ENCODE assay signal across 24 cellular contexts in genomic region chr4:161393614-161394013, GRCh38.
A peak's percentile ranks its signal among the peaks of the same experiment; 100 is the strongest.
DNase-seq lines count a peak whose midpoint lies in the region; ATAC-seq and TF ChIP-seq lines count a peak whose summit lies in the region.
"Had no signal": no experiment of that assay in that cellular context is flagged by ENCODE, and none has a peak within 500 bp of the region (broad histone marks: within the 10 kb centered on the region; RNA-seq: fewer than 3 reads in every experiment).

No MANE protein-coding gene starts in this region.

- H2BK5ac ChIP-seq in mesendoderm (ENCODE audit: low read length) (no peak overlapping the region), mesenchymal stem cell (ENCODE audit: low read depth, low read length, poor library complexity, severe bottlenecking) (no peak overlapping the region)

- no peak overlapping the region for H3K27ac ChIP-seq in GM23338 (ENCODE audit: low read depth)
- H3K27ac ChIP-seq in mesendoderm (ENCODE audit: low read depth, low read length) = no peak overlapping the region
- H3K27ac ChIP-seq in mesenchymal stem cell (ENCODE audit: low read length, poor library complexity, severe bottlenecking) = no peak overlapping the region
- H3K27ac ChIP-seq: BLaER1, Peyer's patch had no signal

- H3K79me2 ChIP-seq in GM23338 (replicated peaks; ENCODE audit: insufficient read depth) (no peaks in the 10 kb centered on the region), mesendoderm (ENCODE audit: control insufficient read depth, insufficient read depth, low read length) (no peaks in the 10 kb centered on the region)

- no peak for TF ChIP-seq CTCF in GM23338 (conservative IDR thresholded peaks at IDR 0.05; ENCODE audit: low read depth in 2 of 2)

- H3K4me3 ChIP-seq in GM23338 (no peak overlapping the region), mesendoderm (ENCODE audit: low read length) (no peak overlapping the region), mesenchymal stem cell (ENCODE audit: insufficient read depth in 1 of 2, low read depth in 1 of 2, low read length in 2 of 2) (no peak overlapping the region)
- H3K4me3 ChIP-seq: BLaER1, Peyer's patch had no signal

- no peak overlapping the region for H2BK120ac ChIP-seq in mesendoderm (ENCODE audit: low read depth, low read length)
- H2BK120ac ChIP-seq in mesenchymal stem cell (ENCODE audit: low read depth, low read length) = no peak overlapping the region

- peak overlapping the region; percentile 70 for H3K27ac Mint-ChIP-seq in GM23338
- H3K27ac Mint-ChIP-seq: CD4-positive, CD25-positive, alpha-beta regulatory T cell had no signal

- peaks cover 3% of the 10 kb centered on the region for H3K27me3 Mint-ChIP-seq in GM23338 (ENCODE audit: insufficient read depth, low read depth, poor library complexity)
- H3K27me3 Mint-ChIP-seq: CD4-positive, CD25-positive, alpha-beta regulatory T cell had no signal

- H3K36me3 Mint-ChIP-seq in GM23338 (ENCODE audit: low read depth) = no peaks in the 10 kb centered on the region
- H3K36me3 Mint-ChIP-seq: CD4-positive, CD25-positive, alpha-beta regulatory T cell had no signal

- H4K8ac ChIP-seq in mesendoderm (ENCODE audit: low read depth, low read length) (no peak overlapping the region), mesenchymal stem cell (ENCODE audit: low read length) (no peak overlapping the region)

- no peak overlapping the region for H3K14ac ChIP-seq in mesenchymal stem cell (ENCODE audit: low read length in 2 of 2)

- no peak overlapping the region for H2AFZ ChIP-seq in GM23338
- H2AFZ ChIP-seq in mesenchymal stem cell (ENCODE audit: low read depth, low read length) = no peak overlapping the region

- no peak overlapping the region for H4K91ac ChIP-seq in mesenchymal stem cell (ENCODE audit: low read length)

- H3K23ac ChIP-seq in mesendoderm (ENCODE audit: low read length) (no peak overlapping the region), mesenchymal stem cell (ENCODE audit: low read length in 2 of 2) (no peak overlapping the region)

- no CpG with 5 or more reads among the region's 3 CpGs for WGBS in mesendoderm (ENCODE audit: extremely low coverage, insufficient coverage, low lambda C conversion rate)
- WGBS in mesenchymal stem cell = 85% methylated on average over 3 of the region's 3 CpGs

- no peak overlapping the region for H4K5ac ChIP-seq in mesendoderm (ENCODE audit: low read length)

- H2BK15ac ChIP-seq in mesendoderm (replicated peaks; ENCODE audit: low read depth) (no peak overlapping the region), mesenchymal stem cell (ENCODE audit: low read depth, poor library complexity, severe bottlenecking) (no peak overlapping the region)

- no peaks in the 10 kb centered on the region; the same call in none of the 2 replicates for H3K4me1 ChIP-seq in GM23338 (ENCODE audit: insufficient read depth)
- peaks cover 4% of the 10 kb centered on the region for H3K4me1 ChIP-seq in mesendoderm (ENCODE audit: control insufficient read depth, low read depth, low read length)
- no peaks in the 10 kb centered on the region for H3K4me1 ChIP-seq in mesenchymal stem cell (ENCODE audit: control insufficient read depth, insufficient read depth, low read depth, low read length)
- H3K4me1 ChIP-seq: BLaER1, Peyer's patch had no signal

- H2BK12ac ChIP-seq in mesenchymal stem cell (ENCODE audit: low read length in 2 of 2) = no peak overlapping the region

- no peak overlapping the region for H3K56ac ChIP-seq in mesendoderm (ENCODE audit: low read length)

- H2AK5ac ChIP-seq in mesendoderm (ENCODE audit: low read length) = no peak overlapping the region
- H2AK5ac ChIP-seq in mesenchymal stem cell (ENCODE audit: low read length, severe bottlenecking) = no peak overlapping the region

- H3K9me3 Mint-ChIP-seq in GM23338 = no peaks in the 10 kb centered on the region; the same call in 2 of the 3 replicates

- H3K79me1 ChIP-seq in mesendoderm (ENCODE audit: low read length) (no peaks in the 10 kb centered on the region), mesenchymal stem cell (replicated peaks; ENCODE audit: low read length, poor library complexity, severe bottlenecking) (no peaks in the 10 kb centered on the region)

- H3K27me3 ChIP-seq in GM23338 (ENCODE audit: insufficient read depth) = no peaks in the 10 kb centered on the region
- no peaks in the 10 kb centered on the region for H3K27me3 ChIP-seq in mesendoderm (ENCODE audit: insufficient read depth, low read length, poor library complexity)
- H3K27me3 ChIP-seq in mesenchymal stem cell (ENCODE audit: control insufficient read depth in 1 of 2, insufficient read depth in 1 of 2, low read length in 2 of 2) = no peaks in the 10 kb centered on the region
- H3K27me3 ChIP-seq: BLaER1, Peyer's patch had no signal

- ATAC-seq in GM23338 (peak; percentile 100), GM21786 (IDR thresholded peaks at IDR 0.05; ENCODE audit: unreplicated experiment) (no peak), HG03457 (IDR thresholded peaks at IDR 0.05; ENCODE audit: unreplicated experiment) (no peak)

- H3K4me2 ChIP-seq in GM23338 = peak overlapping the region; percentile 14; the same call in 1 of the 2 replicates
- no peak overlapping the region for H3K4me2 ChIP-seq in mesendoderm (ENCODE audit: low read length)
- H3K4me2 ChIP-seq in mesenchymal stem cell (ENCODE audit: low read length, poor library complexity, severe bottlenecking) = no peak overlapping the region
- H3K4me2 ChIP-seq: BLaER1, SK-N-SH had no signal

- H3K9ac ChIP-seq in mesendoderm (ENCODE audit: low read length) (no peak overlapping the region), mesenchymal stem cell (ENCODE audit: low read length) (no peak overlapping the region)
- H3K9ac ChIP-seq: BLaER1, SK-N-SH had no signal

- in situ Hi-C loops in SK-MEL-5 (cut with HindIII; ENCODE audit: low pct_unique_long_range_greater_than_20kb, low sequenced_read_pairs) = no loop called here

- DNase-seq in GM23338 (ENCODE audit: low spot score) = peak; percentile 54
- DNase-seq in SK-MEL-5 (ENCODE audit: low read depth, low spot score) = peak; percentile 13
- peak; percentile 56 for DNase-seq in iPS DF 19.7 (ENCODE audit: low read depth, low spot score)
- DNase-seq in mesendoderm = peak; percentile 48
- no peak for DNase-seq in amniotic stem cell (lab: John Stamatoyannopoulos, UW)
- DNase-seq in mesenchymal stem cell = no peak
- DNase-seq: 8988T; ACHN; CD4-positive, CD25-positive, alpha-beta regulatory T cell; DMS153; DND-41; KBM-7; NCI-H1417; NCI-H1694 treated with DMSO at 0.1 percent for 48 hours; NCI-H2081; NCI-H2227 treated with DMSO at 0.1 percent for 48 hours; NCI-H69; Peyer's patch; SIG-M5; SK-N-SH; SW 1271 had no signal

- H3F3A ChIP-seq in GM23338 (replicated peaks; ENCODE audit: low read depth) = no peaks in the 10 kb centered on the region

- H3K36me3 ChIP-seq in GM23338 (ENCODE audit: insufficient read depth) (no peaks in the 10 kb centered on the region), mesendoderm (ENCODE audit: control insufficient read depth, insufficient read depth, low read length) (no peaks in the 10 kb centered on the region), mesenchymal stem cell (ENCODE audit: control insufficient read depth in 1 of 2, insufficient read depth in 2 of 2, low read depth in 1 of 2, low read length in 2 of 2) (no peaks in the 10 kb centered on the region)
- H3K36me3 ChIP-seq: BLaER1, Peyer's patch had no signal

- H4K20me1 ChIP-seq in GM23338 (replicated peaks; ENCODE audit: insufficient read depth) = no peaks in the 10 kb centered on the region
- H4K20me1 ChIP-seq: BLaER1 had no signal

- peaks cover 29% of the 10 kb centered on the region for H3K4me1 Mint-ChIP-seq in GM23338

- H3K9me2 ChIP-seq in GM23338 (ENCODE audit: insufficient read depth) = peaks cover 12% of the 10 kb centered on the region
- H3K9me2 ChIP-seq: SK-N-SH had no signal

- H3K4ac ChIP-seq in mesendoderm (ENCODE audit: low read depth, low read length) (no peak overlapping the region), mesenchymal stem cell (ENCODE audit: low read depth in 1 of 2, low read length in 2 of 2) (no peak overlapping the region)

- H3K9me3 ChIP-seq in mesenchymal stem cell (ENCODE audit: control insufficient read depth, low read length) = no peaks in the 10 kb centered on the region
- H3K9me3 ChIP-seq: BLaER1, Peyer's patch, SK-N-SH had no signal

- no peak overlapping the region for H3K4me3 Mint-ChIP-seq in GM23338
- H3K4me3 Mint-ChIP-seq: CD4-positive, CD25-positive, alpha-beta regulatory T cell had no signal

- H3K18ac ChIP-seq in mesendoderm (ENCODE audit: low read length) = no peak overlapping the region
- H3K18ac ChIP-seq in mesenchymal stem cell (ENCODE audit: low read depth in 1 of 2, low read length in 2 of 2) = no peak overlapping the region

Comparison
In these comparisons a context has a peak if more than half of its experiments do, and no peak if none do; other contexts are left out.
1. DNase-seq: peak in GM23338 (single experiment), SK-MEL-5 (single experiment), iPS DF 19.7 (single experiment) and mesendoderm (single experiment); none in amniotic stem cell (single experiment) and mesenchymal stem cell (single experiment).